16 cellular contexts compared by ENCODE assay signal in the genomic region with DNA sequence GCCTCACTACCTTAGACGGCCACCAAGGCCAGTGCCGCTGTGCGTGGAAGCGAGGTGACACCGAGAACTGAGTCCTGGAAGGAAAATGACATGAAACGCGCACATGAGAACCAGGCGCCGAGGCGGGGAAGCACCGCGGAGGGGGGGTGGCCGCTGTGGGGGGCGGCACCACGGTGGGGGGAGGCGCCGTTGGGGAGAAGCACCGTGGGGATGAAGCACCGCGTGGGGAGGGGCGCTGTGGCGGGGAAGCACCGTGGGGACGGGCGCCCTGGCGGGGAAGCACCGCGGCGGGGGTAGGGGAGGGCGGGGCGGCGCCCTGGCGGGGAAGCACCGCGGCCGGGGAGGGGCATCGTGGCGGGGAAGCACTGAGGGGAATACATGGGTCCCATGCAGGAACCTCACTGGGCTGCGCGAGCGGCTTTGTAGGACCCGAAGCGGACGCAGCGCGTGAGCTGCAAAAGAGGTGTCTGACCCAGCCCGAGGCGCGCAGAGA.
"Had no signal": no experiment of that assay in that cellular context is flagged by ENCODE, and none has a peak within 500 bp of the region (broad histone marks: within the 10 kb centered on the region; RNA-seq: fewer than 3 reads in every experiment).

No MANE protein-coding gene starts in this region.

- H3K27me3 ChIP-seq: ascending aorta, heart left ventricle, left lung, pancreas, tibial nerve had no signal

- H3K27ac ChIP-seq: ascending aorta, heart left ventricle, pancreas, tibial nerve had no signal

- DNase-seq: activated CD4-positive, alpha-beta T cell treated with anti-CD3 and anti-CD28 coated beads, Interleukin-2, amount 50 U/mL, for 48 hours; activated CD8-positive, alpha-beta memory T cell treated with anti-CD3 and anti-CD28 coated beads, Interleukin-2, amount 50 U/mL, for 4 hours; activated naive CD8-positive, alpha-beta T cell treated with anti-CD3 and anti-CD28 coated beads, Interleukin-2, amount 10 ng/mL, durations not matched to agents 7 days and 5 days; foreskin melanocyte; mesenchymal stem cell; nephron progenitor cell; pancreas; retina; SHP77; stimulated activated CD4-positive, alpha-beta T cell treated with anti-CD3 and anti-CD28 coated beads, Interleukin-15, amount 100 ng/mL, for 24 hours had no signal

- H3K27me3 Mint-ChIP-seq: activated naive CD8-positive, alpha-beta T cell treated with anti-CD3 and anti-CD28 coated beads, Interleukin-2, amount 10 ng/mL, durations not matched to agents 7 days and 5 days had no signal

- H3K27ac Mint-ChIP-seq: nephron progenitor cell had no signal

- H3K9me3 ChIP-seq: pancreas had no signal

- H3K4me3 Mint-ChIP-seq: activated naive CD8-positive, alpha-beta T cell treated with anti-CD3 and anti-CD28 coated beads, Interleukin-2, amount 10 ng/mL, durations not matched to agents 7 days and 5 days; activated T-helper 1 cell treated with anti-CD3 and anti-CD28 coated beads, Interleukin-12 subunit alpha, Interleukin-12 subunit beta, Interleukin-2, Interleukin-4 antibody, amounts not matched to agents 30 ng/mL and 10 ng/mL and 1 ng/mL, durations not matched to agents 14 hours and 24 hours and 36 hours; nephron progenitor cell; T-helper 1 cell treated with Interleukin-12 subunit alpha and Interleukin-12 subunit beta and Interleukin-4 antibody, amounts not matched to agents 30 μg/mL and 1 μg/mL, for 36 hours had no signal

- H3K4me3 ChIP-seq: ascending aorta, heart left ventricle, left lung, pancreas, tibial nerve had no signal

- H3K4me1 ChIP-seq: ascending aorta, left lung, pancreas, tibial nerve had no signal

- ATAC-seq: left lung, pancreas had no signal
